Comparison of ENCODE assay signal across 22 cellular contexts in genomic region chr15:64847016-64847415, GRCh38. TPM values are rescaled to one million over a fixed set of nuclear protein-coding genes. Genes with fewer than 3 reads are reported as not detected.
DNase-seq lines count a peak whose midpoint lies in the region; ATAC-seq and TF ChIP-seq lines count a peak whose summit lies in the region.
"Had no signal": no experiment of that assay in that cellular context is flagged by ENCODE, and none has a peak within 500 bp of the region (broad histone marks: within the 10 kb centered on the region; RNA-seq: fewer than 3 reads in every experiment).

No MANE protein-coding gene starts in this region.

- H3K9ac ChIP-seq in BLaER1 treated with 17β-estradiol and CSF1 and Interleukin-3, amounts not matched to agents 10 nM and 100 nM, result peak overlapping the region in 6 of 11 experiments; percentile 2 to 98 (median 62); a peak in 6 of 22 replicates
- peak overlapping the region; percentile 60; the same call in 1 of the 2 replicates for H3K9ac ChIP-seq in Karpas-422 (ENCODE audit: low read length)
- H3K9ac ChIP-seq: SK-N-SH had no signal

- H3K4me2 ChIP-seq in BLaER1 treated with 17β-estradiol and CSF1 and Interleukin-3, amounts not matched to agents 10 nM and 100 nM, result peak overlapping the region; percentile 94 to 100 (median 99)
- peak overlapping the region; percentile 79 for H3K4me2 ChIP-seq in Karpas-422 (ENCODE audit: low read depth, low read length, poor library complexity, severe bottlenecking)
- H3K4me2 ChIP-seq: SK-N-SH had no signal

- H3K27ac ChIP-seq in BLaER1 treated with 17β-estradiol and CSF1 and Interleukin-3, amounts not matched to agents 10 nM and 100 nM, result peak overlapping the region in 4 of 11 experiments; percentile 8 to 44 (median 26); a peak in 3 of 22 replicates
- peak overlapping the region; percentile 78 for H3K27ac ChIP-seq in Karpas-422 (ENCODE audit: low read length)
- H3K27ac ChIP-seq: epithelial cell of prostate had no signal

- peaks cover 72 to 100% (median 97%) of the 10 kb centered on the region in 11 experiments for H4K20me1 ChIP-seq in BLaER1 treated with 17β-estradiol and CSF1 and Interleukin-3, amounts not matched to agents 10 nM and 100 nM
- peaks cover 12% of the 10 kb centered on the region; the same call in 1 of the 2 replicates for H4K20me1 ChIP-seq in Karpas-422 (ENCODE audit: insufficient read depth, low read depth, low read length)

- H3K79me2 ChIP-seq in Karpas-422 (ENCODE audit: low read length), result peaks cover 54% of the 10 kb centered on the region

- peak overlapping the region in 4 of 10 experiments; percentile 19 to 99 (median 92); a peak in 5 of 20 replicates for H3K4me3 ChIP-seq in BLaER1 treated with 17β-estradiol and CSF1 and Interleukin-3, amounts not matched to agents 10 nM and 100 nM
- H3K4me3 ChIP-seq in Karpas-422 (ENCODE audit: low read length), result peak overlapping the region; percentile 46
- H3K4me3 ChIP-seq: mucosa of descending colon had no signal

- H2AFZ ChIP-seq in Karpas-422 (ENCODE audit: low read length), result no peak overlapping the region

- H3K27me3 Mint-ChIP-seq in dendritic cell treated with granulocyte-macrophage colony-stimulating factor and Interleukin-4, amounts not matched to agents 40 ng/mL and 50 ng/mL, for 4 days, result no peaks in the 10 kb centered on the region
- H3K27me3 Mint-ChIP-seq in natural killer cell (ENCODE audit: low read depth in 2 of 2), result no peaks in the 10 kb centered on the region
- H3K27me3 Mint-ChIP-seq in glutamatergic neuron (ENCODE audit: unreplicated experiment), result peaks cover 5% of the 10 kb centered on the region
- H3K27me3 Mint-ChIP-seq: progenitor cell of endocrine pancreas had no signal

- TF ChIP-seq CTCF in natural killer cell (IDR thresholded peaks at IDR 0.05), result no peak
- TF ChIP-seq CTCF in glutamatergic neuron (IDR thresholded peaks at IDR 0.05; ENCODE audit: partially characterized antibody, unreplicated experiment), result no peak

- peak overlapping the region; percentile 87 for H3K27ac Mint-ChIP-seq in dendritic cell treated with granulocyte-macrophage colony-stimulating factor and Interleukin-4, amounts not matched to agents 40 ng/mL and 50 ng/mL, for 4 days
- H3K27ac Mint-ChIP-seq in natural killer cell (peak overlapping the region; percentile 86 to 89), glutamatergic neuron (ENCODE audit: unreplicated experiment) (no peak overlapping the region)
- H3K27ac Mint-ChIP-seq: progenitor cell of endocrine pancreas had no signal

- DNase-seq in Karpas-422 (peak; percentile 82), natural killer cell (no peak), NCI-H2081 (lab: John Stamatoyannopoulos, UW) (no peak), DMS53 (lab: John Stamatoyannopoulos, UW) (no peak), glutamatergic neuron (no peak)
- DNase-seq: activated CD4-positive, alpha-beta T cell treated with anti-CD3 and anti-CD28 coated beads, Interleukin-2, amount 50 U/mL, for 48 hours; activated effector memory CD4-positive, alpha-beta T cell treated with Interleukin-2 at 50 U/mL for 16 hours; HCEC 1CT; islet precursor cell; KBM-7; NCI-H1105 treated with DMSO at 0.1 percent for 48 hours; NCI-H345; OCI-M1; SK-N-SH; stimulated activated CD4-positive, alpha-beta T cell treated with anti-CD3 and anti-CD28 coated beads, Interleukin-12 subunit alpha, Interleukin-12 subunit beta, amount 100 ng/mL, for 4 hours; stimulated activated naive CD8-positive, alpha-beta T cell treated with anti-CD3 and anti-CD28 coated beads, Interleukin-15, Interleukin-2, amounts not matched to agents 100 U/mL and 50 U/mL, for 24 hours had no signal

- no peaks in the 10 kb centered on the region for H3K9me2 ChIP-seq in Karpas-422 (replicated peaks; ENCODE audit: insufficient read depth, low read length)
- H3K9me2 ChIP-seq: SK-N-SH had no signal

- H3K36me3 Mint-ChIP-seq in dendritic cell treated with granulocyte-macrophage colony-stimulating factor and Interleukin-4, amounts not matched to agents 40 ng/mL and 50 ng/mL, for 4 days (ENCODE audit: low read depth), result peaks cover 100% of the 10 kb centered on the region
- H3K36me3 Mint-ChIP-seq in natural killer cell (no peaks in the 10 kb centered on the region), glutamatergic neuron (ENCODE audit: unreplicated experiment) (no peaks in the 10 kb centered on the region)

- no peaks in the 10 kb centered on the region for H3K9me3 ChIP-seq in BLaER1 treated with 17β-estradiol and CSF1 and Interleukin-3, amounts not matched to agents 10 nM and 100 nM (replicated peaks in 1 of 11)
- H3K9me3 ChIP-seq in Karpas-422 (ENCODE audit: low read length), result no peaks in the 10 kb centered on the region
- H3K9me3 ChIP-seq: mucosa of descending colon, SK-N-SH had no signal

- peaks cover 42 to 85% (median 62%) of the 10 kb centered on the region in 11 experiments for H3K36me3 ChIP-seq in BLaER1 treated with 17β-estradiol and CSF1 and Interleukin-3, amounts not matched to agents 10 nM and 100 nM
- peaks cover 6% of the 10 kb centered on the region; the same call in 1 of the 2 replicates for H3K36me3 ChIP-seq in Karpas-422 (ENCODE audit: insufficient read depth, low read length)

- H3K4me3 Mint-ChIP-seq in dendritic cell treated with granulocyte-macrophage colony-stimulating factor and Interleukin-4, amounts not matched to agents 40 ng/mL and 50 ng/mL, for 4 days, result peak overlapping the region; percentile 90
- peak overlapping the region; percentile 83 for H3K4me3 Mint-ChIP-seq in natural killer cell
- H3K4me3 Mint-ChIP-seq in glutamatergic neuron (ENCODE audit: unreplicated experiment), result no peak overlapping the region

- ATAC-seq in natural killer cell (peak in 2 of 3 donors; percentile 4 to 19), GM18867 (IDR thresholded peaks at IDR 0.05; ENCODE audit: unreplicated experiment) (no peak)
- ATAC-seq: mucosa of descending colon; stimulated activated naive CD8-positive, alpha-beta T cell treated with anti-CD3 and anti-CD28 coated beads, Interleukin-15, Interleukin-2, amounts not matched to agents 100 U/mL and 50 U/mL, for 24 hours had no signal

- no peaks in the 10 kb centered on the region for H3K27me3 ChIP-seq in BLaER1 treated with 17β-estradiol and CSF1 and Interleukin-3, amounts not matched to agents 10 nM and 100 nM
- H3K27me3 ChIP-seq in Karpas-422 (ENCODE audit: low read length), result no peaks in the 10 kb centered on the region

- peaks cover 72% of the 10 kb centered on the region for H3K4me1 Mint-ChIP-seq in dendritic cell treated with granulocyte-macrophage colony-stimulating factor and Interleukin-4, amounts not matched to agents 40 ng/mL and 50 ng/mL, for 4 days (ENCODE audit: low read depth)
- H3K4me1 Mint-ChIP-seq in natural killer cell (peaks cover 81 to 84% of the 10 kb centered on the region in 2 donors), glutamatergic neuron (ENCODE audit: low read depth, unreplicated experiment) (peaks cover 21% of the 10 kb centered on the region)

- no peaks in the 10 kb centered on the region for H3K9me3 Mint-ChIP-seq in dendritic cell treated with granulocyte-macrophage colony-stimulating factor and Interleukin-4, amounts not matched to agents 40 ng/mL and 50 ng/mL, for 4 days
- no peaks in the 10 kb centered on the region for H3K9me3 Mint-ChIP-seq in natural killer cell
- H3K9me3 Mint-ChIP-seq in glutamatergic neuron (ENCODE audit: unreplicated experiment), result peaks cover 12% of the 10 kb centered on the region

- intact Hi-C loops in dendritic cell treated with granulocyte-macrophage colony-stimulating factor and Interleukin-4, amounts not matched to agents 40 ng/mL and 50 ng/mL, for 4 days (cut with micrococcal nuclease), result no loop called here
- intact Hi-C loops in natural killer cell (cut with micrococcal nuclease), result loop anchor here (2.0 kb wide), 1 partner anchor 36 kb away; no protein-coding TSS in a partner anchor

- H3K4me1 ChIP-seq in BLaER1 treated with 17β-estradiol and CSF1 and Interleukin-3, amounts not matched to agents 10 nM and 100 nM, result peaks cover 65 to 94% (median 76%) of the 10 kb centered on the region in 10 experiments
- peaks cover 71% of the 10 kb centered on the region for H3K4me1 ChIP-seq in Karpas-422 (ENCODE audit: low read length)

RNA-seq across cellular contexts. Expression of gene PLEKHO2, which starts 5.3 kb away (rescaled TPM):
- 10.1 and 18.0 TPM in 2 replicates for total RNA-seq in Karpas-422 (2014; rRNA removed; shearing (Covaris generic); ENCODE audit: low replicate concordance)
- total RNA-seq in natural killer cell, result 10 to 100 TPM; 35.3 to 53.4 (median 49.8) TPM
- 18.0 TPM for total RNA-seq in glutamatergic neuron (ENCODE audit: unreplicated experiment)

RNA-seq across cellular contexts. Expression of gene PIF1, which starts 21.6 kb away (rescaled TPM):
- total RNA-seq in Karpas-422 (2014; rRNA removed; shearing (Covaris generic); ENCODE audit: low replicate concordance), result 18.6 and 60.0 TPM in 2 replicates
- 10 to 100 TPM in 1 of 3 donors, 1 to 10 TPM in 2; 6.2 to 23.9 (median 9.7) TPM for total RNA-seq in natural killer cell
- 8.6 TPM for total RNA-seq in glutamatergic neuron (ENCODE audit: unreplicated experiment)
